17 cellular contexts compared by ENCODE assay signal in genomic region chr5:89948977-89949376, GRCh38.
"Had no signal": no experiment of that assay in that cellular context is flagged by ENCODE, and none has a peak within 500 bp of the region (broad histone marks: within the 10 kb centered on the region; RNA-seq: fewer than 3 reads in every experiment).

No MANE protein-coding gene starts in this region.

- H3K9me3 Mint-ChIP-seq: activated CD4-positive, alpha-beta T cell treated with anti-CD3 and anti-CD28 coated beads, Interleukin-2, amount 10 ng/mL, durations not matched to agents 7 days and 5 days; activated naive CD8-positive, alpha-beta T cell treated with anti-CD3 and anti-CD28 coated beads, Interleukin-2, amount 10 ng/mL, durations not matched to agents 7 days and 5 days; WTC11 had no signal

- H3K36me3 ChIP-seq: colonic mucosa, pancreas had no signal

- H3K4me1 Mint-ChIP-seq: activated CD4-positive, alpha-beta T cell treated with anti-CD3 and anti-CD28 coated beads, Interleukin-2, amount 10 ng/mL, durations not matched to agents 7 days and 5 days; activated naive CD8-positive, alpha-beta T cell treated with anti-CD3 and anti-CD28 coated beads, Interleukin-2, amount 10 ng/mL, durations not matched to agents 7 days and 5 days; naive thymus-derived CD4-positive, alpha-beta T cell; stimulated activated effector memory CD8-positive, alpha-beta T cell treated with anti-CD3 and anti-CD28 coated beads, Interleukin-12 subunit alpha, Interleukin-12 subunit beta, amount 100 ng/mL, for 72 hours had no signal

- H3K27me3 ChIP-seq: colonic mucosa, hepatocyte, pancreas had no signal

- H3K27ac Mint-ChIP-seq: activated CD4-positive, alpha-beta T cell treated with anti-CD3 and anti-CD28 coated beads, Interleukin-2, amount 10 ng/mL, durations not matched to agents 7 days and 5 days; activated naive CD8-positive, alpha-beta T cell treated with anti-CD3 and anti-CD28 coated beads, Interleukin-2, amount 10 ng/mL, durations not matched to agents 7 days and 5 days; naive thymus-derived CD4-positive, alpha-beta T cell; stimulated activated effector memory CD8-positive, alpha-beta T cell treated with anti-CD3 and anti-CD28 coated beads, Interleukin-12 subunit alpha, Interleukin-12 subunit beta, amount 100 ng/mL, for 72 hours; WTC11 had no signal

- FAIRE-seq: pancreas, TTC549 had no signal

- DNase-seq: activated CD4-positive, alpha-beta T cell treated with anti-CD3 and anti-CD28 coated beads, Interleukin-2, amount 10 ng/mL, durations not matched to agents 7 days and 5 days; activated gamma-delta T cell treated with Interleukin-2 at 50 U/mL for 16 hours; activated naive CD8-positive, alpha-beta T cell treated with anti-CD3 and anti-CD28 coated beads, Interleukin-2, amount 10 ng/mL, durations not matched to agents 7 days and 5 days; central memory CD4-positive, alpha-beta T cell; colonic mucosa; islet precursor cell; naive thymus-derived CD4-positive, alpha-beta T cell; pancreas; substantia nigra; T-helper 2 cell; trophoblast cell had no signal

- H3K27me3 Mint-ChIP-seq: activated CD4-positive, alpha-beta T cell treated with anti-CD3 and anti-CD28 coated beads, Interleukin-2, amount 10 ng/mL, durations not matched to agents 7 days and 5 days; activated naive CD8-positive, alpha-beta T cell treated with anti-CD3 and anti-CD28 coated beads, Interleukin-2, amount 10 ng/mL, durations not matched to agents 7 days and 5 days; brain; naive thymus-derived CD4-positive, alpha-beta T cell had no signal

- H2AFZ ChIP-seq: hepatocyte had no signal

- H3K9me3 ChIP-seq: colonic mucosa, pancreas had no signal

- H3K4me1 ChIP-seq: colonic mucosa, pancreas had no signal

- H3K27ac ChIP-seq: colonic mucosa, hepatocyte, pancreas had no signal

- H3K4me2 ChIP-seq: hepatocyte had no signal

- H3K79me2 ChIP-seq: hepatocyte had no signal

- H3K4me3 Mint-ChIP-seq: activated CD4-positive, alpha-beta T cell treated with anti-CD3 and anti-CD28 coated beads, Interleukin-2, amount 10 ng/mL, durations not matched to agents 7 days and 5 days; activated naive CD8-positive, alpha-beta T cell treated with anti-CD3 and anti-CD28 coated beads, Interleukin-2, amount 10 ng/mL, durations not matched to agents 7 days and 5 days; brain; naive thymus-derived CD4-positive, alpha-beta T cell; stimulated activated effector memory CD8-positive, alpha-beta T cell treated with anti-CD3 and anti-CD28 coated beads, Interleukin-12 subunit alpha, Interleukin-12 subunit beta, amount 100 ng/mL, for 72 hours; WTC11 had no signal

- H3K4me3 ChIP-seq: colonic mucosa, hepatocyte, pancreas had no signal

- ATAC-seq: esophagus mucosa; naive thymus-derived CD4-positive, alpha-beta T cell; pancreas; stimulated activated effector memory CD8-positive, alpha-beta T cell treated with anti-CD3 and anti-CD28 coated beads, Interleukin-12 subunit alpha, Interleukin-12 subunit beta, amount 100 ng/mL, for 72 hours; WTC11 had no signal

- H3K36me3 Mint-ChIP-seq: activated naive CD8-positive, alpha-beta T cell treated with anti-CD3 and anti-CD28 coated beads, Interleukin-2, amount 10 ng/mL, durations not matched to agents 7 days and 5 days; brain; naive thymus-derived CD4-positive, alpha-beta T cell; stimulated activated effector memory CD8-positive, alpha-beta T cell treated with anti-CD3 and anti-CD28 coated beads, Interleukin-12 subunit alpha, Interleukin-12 subunit beta, amount 100 ng/mL, for 72 hours; WTC11 had no signal
